Comparison of ENCODE assay signal across 8 cellular contexts in the genomic region with DNA sequence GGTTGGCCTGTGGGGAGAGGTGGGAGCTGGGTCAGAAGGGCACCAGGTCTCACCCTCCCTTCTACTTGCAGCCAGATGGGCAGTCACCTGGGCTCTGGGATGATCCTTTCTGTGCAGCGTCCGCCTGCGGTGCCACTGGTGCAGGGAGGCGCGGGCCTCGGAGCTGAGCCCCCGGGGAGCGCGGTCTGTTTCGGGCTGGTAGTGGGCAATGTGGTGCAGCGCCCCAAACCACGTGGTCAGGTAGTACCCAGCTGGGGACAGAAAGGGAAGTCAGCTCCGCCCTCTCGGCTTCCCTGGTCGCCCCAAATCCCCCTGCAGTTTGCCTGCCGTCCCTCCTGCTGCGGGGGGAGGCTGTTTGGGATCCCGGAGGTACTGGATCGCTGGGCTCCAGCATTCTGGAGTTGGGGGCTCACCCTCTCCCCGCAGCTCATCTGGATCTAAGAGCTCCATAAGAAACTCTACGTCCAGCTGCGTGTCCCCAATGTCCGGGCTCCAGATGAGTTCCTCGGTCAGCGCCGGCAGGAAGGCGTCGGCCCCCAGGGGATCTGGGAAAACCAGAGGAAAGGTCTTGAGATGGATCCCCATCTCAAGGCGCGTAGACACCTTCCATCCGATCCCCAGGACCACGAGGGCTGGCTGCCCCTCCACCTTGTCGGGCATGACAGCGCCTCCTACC. TPM values are rescaled to one million over a fixed set of nuclear protein-coding genes. Genes with fewer than 3 reads are reported as not detected.
A peak's percentile ranks its signal among the peaks of the same experiment; 100 is the strongest.
DNase-seq lines count a peak whose midpoint lies in the region; ATAC-seq and TF ChIP-seq lines count a peak whose summit lies in the region.

No MANE protein-coding gene starts in this region.

- H3K4me1 ChIP-seq in breast epithelium (no peaks in the 10 kb centered on the region), right lobe of liver (peaks cover 0 to 25% (median 2%) of the 10 kb centered on the region in 4 donors), thoracic aorta (ENCODE audit: control insufficient read depth in 1 of 2, low read depth in 2 of 2) (peaks cover 0 to 10% of the 10 kb centered on the region in 2 donors)

- H3K27ac ChIP-seq in breast epithelium (peak overlapping the region; percentile 10 to 69), right lobe of liver (peak overlapping the region in 1 of 3 donors; percentile 52), thoracic aorta (no peak overlapping the region)

- H3K9me3 ChIP-seq in breast epithelium (no peaks in the 10 kb centered on the region), right lobe of liver (no peaks in the 10 kb centered on the region), thoracic aorta (no peaks in the 10 kb centered on the region)

- H3K36me3 ChIP-seq in breast epithelium (no peaks in the 10 kb centered on the region), right lobe of liver (no peaks in the 10 kb centered on the region), thoracic aorta (no peaks in the 10 kb centered on the region)

- H3K27me3 ChIP-seq in breast epithelium (no peaks in the 10 kb centered on the region), right lobe of liver (no peaks in the 10 kb centered on the region), thoracic aorta (replicated peaks; ENCODE audit: insufficient read depth) (no peaks in the 10 kb centered on the region)

- DNase-seq in 8988T (peak; percentile 39), breast epithelium (ENCODE audit: low spot score in 2 of 2) (no peak), right lobe of liver (peak in 2 of 3 donors; percentile 44 to 64), thoracic aorta (ENCODE audit: low spot score) (no peak)

- H3K4me3 ChIP-seq in breast epithelium (peak overlapping the region; percentile 37 to 62 (median 62)), right lobe of liver (peak overlapping the region; percentile 46 to 68 (median 54)), thoracic aorta (peak overlapping the region; percentile 69)

- intact Hi-C loops in breast epithelium (cut with DNase I; ENCODE audit: low total_unique reads): no loop called here
- intact Hi-C loops in right lobe of liver (cut with DNase I): no loop called here

- no CpG with 5 or more reads among the region's 34 CpGs for WGBS in right lobe of liver (ENCODE audit: insufficient coverage, low coverage, low lambda C conversion rate, missing lambda C conversion rate)

- no peak for TF ChIP-seq POLR2A in breast epithelium (IDR thresholded peaks at IDR 0.05)
- TF ChIP-seq POLR2A in right lobe of liver (IDR thresholded peaks at IDR 0.05): no peak

- peak; percentile 16 for ATAC-seq in HG03442 (IDR thresholded peaks at IDR 0.05; ENCODE audit: unreplicated experiment)
- ATAC-seq in right lobe of liver: peak; percentile 8 to 44 (median 34)
- no peak for ATAC-seq in thoracic aorta (ENCODE audit: insufficient number of reproducible peaks, low FRiP score, low read depth)
- ATAC-seq in HG03469 (IDR thresholded peaks at IDR 0.05; ENCODE audit: unreplicated experiment): no peak
- ATAC-seq in HG03571 (IDR thresholded peaks at IDR 0.05; ENCODE audit: unreplicated experiment): no peak
- no peak for ATAC-seq in activated CD4-positive, CD25-positive, alpha-beta regulatory T cell treated with anti-CD3 and anti-CD28 coated beads, Interleukin-2, amount 50 U/mL, for 24 hours

- TF ChIP-seq CTCF in breast epithelium (IDR thresholded peaks at IDR 0.05): no peak
- no peak for TF ChIP-seq CTCF in right lobe of liver (IDR thresholded peaks at IDR 0.05)
- no peak for TF ChIP-seq CTCF in thoracic aorta (IDR thresholded peaks at IDR 0.05)

RNA-seq across cellular contexts. Expression of a gene that starts 8.8 kb away (rescaled TPM):
- total RNA-seq in breast epithelium (10 to 100 TPM in 2 of 3 donors, 1 to 10 TPM in 1; 4.5 to 13.0 (median 12.8) TPM), right lobe of liver (10 to 100 TPM in 2 of 6 experiments, 1 to 10 TPM in 4; 3.3 to 13.8 (median 5.5) TPM), thoracic aorta (1 to 10 TPM; 4.7 to 5.5 TPM)

RNA-seq across cellular contexts. Expression of a gene that starts 19.5 kb away (rescaled TPM):
- total RNA-seq in breast epithelium (100 to 1,000 TPM; 164 to 193 (median 168) TPM), right lobe of liver (100 to 1,000 TPM in 4 of 6 experiments, 10 to 100 TPM in 2; 89.5 to 157 (median 102) TPM), thoracic aorta (100 to 1,000 TPM; 153 to 167 TPM)

RNA-seq across cellular contexts. Expression of a gene that starts 30.1 kb away (rescaled TPM):
- total RNA-seq in breast epithelium: 10 to 100 TPM; 61.8 to 92.3 (median 88.2) TPM
- total RNA-seq in right lobe of liver: 10 to 100 TPM; 28.6 to 62.0 (median 32.5) TPM
- total RNA-seq in thoracic aorta: 10 to 100 TPM; 42.8 to 68.4 TPM

RNA-seq across cellular contexts. Expression of a gene that starts 30.5 kb away (rescaled TPM):
- total RNA-seq in breast epithelium: 10 to 100 TPM; 15.7 to 29.2 (median 19.6) TPM
- total RNA-seq in right lobe of liver: 10 to 100 TPM; 13.2 to 27.9 (median 16.5) TPM
- 10 to 100 TPM; 25.3 to 28.4 TPM for total RNA-seq in thoracic aorta

RNA-seq across cellular contexts. Expression of a gene that starts 37.7 kb away (rescaled TPM):
- total RNA-seq in breast epithelium (100 to 1,000 TPM in 1 of 3 donors, 10 to 100 TPM in 2; 85.8 to 113 (median 93.8) TPM), right lobe of liver (100 to 1,000 TPM; 158 to 466 (median 286) TPM), thoracic aorta (10 to 100 TPM; 47.5 to 75.0 TPM)

Comparison
In these comparisons a context has a peak if more than half of its experiments do, and no peak if none do; other contexts are left out.
1. DNase-seq: peak in 8988T (single experiment) and right lobe of liver (2 of 3); none in breast epithelium (0 of 2) and thoracic aorta (single experiment).
2. ATAC-seq: peak in HG03442 (single experiment) and right lobe of liver (4 of 4); none in thoracic aorta (single experiment), HG03469 (single experiment), HG03571 (single experiment) and activated CD4-positive, CD25-positive, alpha-beta regulatory T cell treated with anti-CD3 and anti-CD28 coated beads, Interleukin-2, amount 50 U/mL, for 24 hours (0 of 2).
3. H3K27ac ChIP-seq: peak in breast epithelium (2 of 2); none in thoracic aorta (0 of 2).
4. Peak in every context shown above with its lines, with median percentiles within 50 percentile points of each other: H3K4me3 ChIP-seq.